ENCODE assay signal across 1 cellular context in genomic region chr11:118401151-118401879, GRCh38.
TF ChIP-seq lines count a peak whose summit lies in the region.

A gene with protein sequence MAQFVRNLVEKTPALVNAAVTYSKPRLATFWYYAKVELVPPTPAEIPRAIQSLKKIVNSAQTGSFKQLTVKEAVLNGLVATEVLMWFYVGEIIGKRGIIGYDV (plus strand): TSS chr11:118401606. CDS start chr11:118401666, 60 bp downstream.

TF ChIP-seq in K562, 482 proteins besides CTCF, POLR2A, EP300 and RAD21 (continued from another document and continues in another):
- TF ChIP-seq CHAMP1 (IDR thresholded peaks at IDR 0.05) (no peak), ZNF668 (CRISPR knock-in tag; IDR thresholded peaks at IDR 0.05) (no peak), ZNF41 (CRISPR knock-in tag; conservative IDR thresholded peaks at IDR 0.05) (no peak), CREM (IDR thresholded peaks at IDR 0.05; ENCODE audit: low read depth) (no peak; the same call in 1 of the 2 replicates), CBFB (CRISPR knock-in tag; IDR thresholded peaks at IDR 0.05) (no peak), NRF1 (conservative IDR thresholded peaks at IDR 0.05 in 1 of 2, IDR thresholded peaks at IDR 0.05 in 1 of 2) (peak; percentile 95 to 96), YY1 (IDR thresholded peaks at IDR 0.05; ENCODE audit: borderline replicate concordance in 1 of 3, control insufficient read depth in 1 of 3, extremely low read depth in 1 of 3, insufficient read depth in 3 of 3, insufficient read length in 1 of 3, insufficient replicate concordance in 2 of 3, low read depth in 1 of 3, low read length in 2 of 3) (no peak), ZNF644 (tag; IDR thresholded peaks at IDR 0.05; ENCODE audit: low read depth) (0 out of 2 replicates have a peak, but pooled peaks have one; percentile 58), TAF7 (tag; IDR thresholded peaks at IDR 0.05) (no peak), EGR1 (conservative IDR thresholded peaks at IDR 0.05) (0 out of 2 replicates have a peak, but pooled peaks have one; percentile 9), IFI16 (CRISPR knock-in tag; IDR thresholded peaks at IDR 0.05) (no peak), TAF9B (IDR thresholded peaks at IDR 0.05; ENCODE audit: partially characterized antibody) (peak; percentile 42), POLR2H (tag; IDR thresholded peaks at IDR 0.05; ENCODE audit: low read depth) (peak; percentile 39; the same call in 1 of the 2 replicates), HIVEP1 (CRISPR knock-in tag; IDR thresholded peaks at IDR 0.05) (no peak), PATZ1 (CRISPR knock-in tag; IDR thresholded peaks at IDR 0.05; ENCODE audit: borderline replicate concordance) (no peak), ZNF12 (CRISPR knock-in tag; IDR thresholded peaks at IDR 0.05) (no peak), MYC (IDR thresholded peaks at IDR 0.05; ENCODE audit: low read depth, low read length) (peak; percentile 47), MYC (CRISPR knock-in tag; IDR thresholded peaks at IDR 0.05; ENCODE audit: borderline replicate concordance, low read depth) (no peak), FOXJ2 (tag; IDR thresholded peaks at IDR 0.05) (no peak), SRSF3 (IDR thresholded peaks at IDR 0.05; ENCODE audit: insufficient read depth, low read length) (no peak), NR2C1 (IDR thresholded peaks at IDR 0.05) (peak; percentile 74), NR2C1 (tag; IDR thresholded peaks at IDR 0.05) (peak; percentile 83), SIN3A (IDR thresholded peaks at IDR 0.05; ENCODE audit: borderline replicate concordance in 2 of 2, control insufficient read depth in 1 of 2, low read depth in 2 of 2, low read length in 2 of 2) (peak; percentile 51 to 69; a peak in 2 of 4 replicates), GATAD2A (IDR thresholded peaks at IDR 0.05) (0 out of 2 replicates have a peak, but pooled peaks have one; percentile 79), ZNF778 (CRISPR knock-in tag; IDR thresholded peaks at IDR 0.05) (no peak), ZNF318 (IDR thresholded peaks at IDR 0.05; ENCODE audit: borderline replicate concordance in 1 of 2, low read depth in 1 of 2) (no peak), MBD2 (IDR thresholded peaks at IDR 0.05; ENCODE audit: borderline replicate concordance, low read depth) (peak; percentile 57; the same call in 1 of the 2 replicates), ARNT (IDR thresholded peaks at IDR 0.05) (no peak), ZNF780A (CRISPR knock-in tag; IDR thresholded peaks at IDR 0.05) (no peak), SAP30 (IDR thresholded peaks at IDR 0.05; ENCODE audit: borderline replicate concordance, insufficient read depth, low read depth, low read length, poor library complexity, severe bottlenecking) (peak; percentile 95), POU5F1 (IDR thresholded peaks at IDR 0.05; ENCODE audit: borderline replicate concordance, low read depth, low read length, partially characterized antibody) (no peak), ZBTB2 (IDR thresholded peaks at IDR 0.05) (peak; percentile 86), ZNF134 (CRISPR knock-in tag; conservative IDR thresholded peaks at IDR 0.05) (no peak), CXXC5 (CRISPR knock-in tag; IDR thresholded peaks at IDR 0.05) (peak; percentile 29; the same call in 1 of the 2 replicates), HDAC3 (IDR thresholded peaks at IDR 0.05; ENCODE audit: borderline replicate concordance, partially characterized antibody) (no peak), SMAD1 (IDR thresholded peaks at IDR 0.05; ENCODE audit: low read depth, low read length, partially characterized antibody) (peak; percentile 56)
- TF ChIP-seq, protein P1, sequence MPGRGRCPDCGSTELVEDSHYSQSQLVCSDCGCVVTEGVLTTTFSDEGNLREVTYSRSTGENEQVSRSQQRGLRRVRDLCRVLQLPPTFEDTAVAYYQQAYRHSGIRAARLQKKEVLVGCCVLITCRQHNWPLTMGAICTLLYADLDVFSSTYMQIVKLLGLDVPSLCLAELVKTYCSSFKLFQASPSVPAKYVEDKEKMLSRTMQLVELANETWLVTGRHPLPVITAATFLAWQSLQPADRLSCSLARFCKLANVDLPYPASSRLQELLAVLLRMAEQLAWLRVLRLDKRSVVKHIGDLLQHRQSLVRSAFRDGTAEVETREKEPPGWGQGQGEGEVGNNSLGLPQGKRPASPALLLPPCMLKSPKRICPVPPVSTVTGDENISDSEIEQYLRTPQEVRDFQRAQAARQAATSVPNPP (IDR thresholded peaks at IDR 0.05; ENCODE audit: borderline replicate concordance, insufficient read depth, insufficient read length) = no peak
- TF ChIP-seq, protein P2, sequence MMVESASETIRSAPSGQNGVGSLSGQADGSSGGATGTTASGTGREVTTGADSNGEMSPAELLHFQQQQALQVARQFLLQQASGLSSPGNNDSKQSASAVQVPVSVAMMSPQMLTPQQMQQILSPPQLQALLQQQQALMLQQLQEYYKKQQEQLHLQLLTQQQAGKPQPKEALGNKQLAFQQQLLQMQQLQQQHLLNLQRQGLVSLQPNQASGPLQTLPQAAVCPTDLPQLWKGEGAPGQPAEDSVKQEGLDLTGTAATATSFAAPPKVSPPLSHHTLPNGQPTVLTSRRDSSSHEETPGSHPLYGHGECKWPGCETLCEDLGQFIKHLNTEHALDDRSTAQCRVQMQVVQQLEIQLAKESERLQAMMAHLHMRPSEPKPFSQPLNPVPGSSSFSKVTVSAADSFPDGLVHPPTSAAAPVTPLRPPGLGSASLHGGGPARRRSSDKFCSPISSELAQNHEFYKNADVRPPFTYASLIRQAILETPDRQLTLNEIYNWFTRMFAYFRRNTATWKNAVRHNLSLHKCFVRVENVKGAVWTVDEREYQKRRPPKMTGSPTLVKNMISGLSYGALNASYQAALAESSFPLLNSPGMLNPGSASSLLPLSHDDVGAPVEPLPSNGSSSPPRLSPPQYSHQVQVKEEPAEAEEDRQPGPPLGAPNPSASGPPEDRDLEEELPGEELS (CRISPR knock-in tag; IDR thresholded peaks at IDR 0.05; ENCODE audit: borderline replicate concordance) = no peak
- TF ChIP-seq, protein P3, sequence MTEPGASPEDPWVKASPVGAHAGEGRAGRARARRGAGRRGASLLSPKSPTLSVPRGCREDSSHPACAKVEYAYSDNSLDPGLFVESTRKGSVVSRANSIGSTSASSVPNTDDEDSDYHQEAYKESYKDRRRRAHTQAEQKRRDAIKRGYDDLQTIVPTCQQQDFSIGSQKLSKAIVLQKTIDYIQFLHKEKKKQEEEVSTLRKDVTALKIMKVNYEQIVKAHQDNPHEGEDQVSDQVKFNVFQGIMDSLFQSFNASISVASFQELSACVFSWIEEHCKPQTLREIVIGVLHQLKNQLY (CRISPR knock-in tag; conservative IDR thresholded peaks at IDR 0.05) = no peak
- TF ChIP-seq, protein P4, sequence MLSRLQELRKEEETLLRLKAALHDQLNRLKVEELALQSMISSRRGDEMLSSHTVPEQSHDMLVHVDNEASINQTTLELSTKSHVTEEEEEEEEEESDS (CRISPR knock-in tag; IDR thresholded peaks at IDR 0.05) = no peak
- TF ChIP-seq, protein P5, sequence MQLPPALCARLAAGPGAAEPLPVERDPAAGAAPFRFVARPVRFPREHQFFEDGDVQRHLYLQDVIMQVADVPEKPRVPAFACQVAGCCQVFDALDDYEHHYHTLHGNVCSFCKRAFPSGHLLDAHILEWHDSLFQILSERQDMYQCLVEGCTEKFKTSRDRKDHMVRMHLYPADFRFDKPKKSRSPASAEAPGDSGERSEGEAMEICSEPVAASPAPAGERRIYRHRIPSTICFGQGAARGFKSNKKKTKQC (CRISPR knock-in tag; IDR thresholded peaks at IDR 0.05) = no peak; the same call in none of the 2 replicates
